1 cellular context compared by ENCODE assay signal in genomic region chr7:108568801-108569380, GRCh38.
TF ChIP-seq lines count a peak whose summit lies in the region.

No MANE protein-coding gene starts in this region.

TF ChIP-seq in GM12878, 131 proteins besides CTCF, POLR2A, EP300 and RAD21:
- 0 out of 2 replicates have a peak, but pooled peaks have one; percentile 90 for TF ChIP-seq RB1 (IDR thresholded peaks at IDR 0.05; ENCODE audit: borderline replicate concordance)
- TF ChIP-seq CBX5 (IDR thresholded peaks at IDR 0.05; ENCODE audit: low read depth), result 0 out of 2 replicates have a peak, but pooled peaks have one; percentile 11
- no peak for TF ChIP-seq BRCA1 (IDR thresholded peaks at IDR 0.05; ENCODE audit: low read depth, low read length)
- TF ChIP-seq SMAD5 (IDR thresholded peaks at IDR 0.05; ENCODE audit: low read depth), result no peak; the same call in 1 of the 2 replicates
- peak; percentile 12 for TF ChIP-seq SKIL (IDR thresholded peaks at IDR 0.05; ENCODE audit: low read depth, poor library complexity, severe bottlenecking)
- 0 out of 2 replicates have a peak, but pooled peaks have one; percentile 70 for TF ChIP-seq CBFB (IDR thresholded peaks at IDR 0.05; ENCODE audit: low read depth)
- TF ChIP-seq NR2C2 (IDR thresholded peaks at IDR 0.05; ENCODE audit: borderline replicate concordance, control insufficient read depth, insufficient read length, low read depth), result no peak
- peak; percentile 79; the same call in 1 of the 2 replicates for TF ChIP-seq NKRF (conservative IDR thresholded peaks at IDR 0.05)
- no peak for TF ChIP-seq MXI1 (IDR thresholded peaks at IDR 0.05; ENCODE audit: low read depth, low read length)
- TF ChIP-seq IKZF2 (IDR thresholded peaks at IDR 0.05), result peak in 1 of 2 experiments; percentile 29; a peak in 1 of 4 replicates
- TF ChIP-seq DPF2 (IDR thresholded peaks at IDR 0.05), result 0 out of 2 replicates have a peak, but pooled peaks have one; percentile 28
- TF ChIP-seq ATF2 (IDR thresholded peaks at IDR 0.05; ENCODE audit: low read length), result 0 out of 2 replicates have a peak, but pooled peaks have one; percentile 26
- 0 out of 2 replicates have a peak, but pooled peaks have one; percentile 21 for TF ChIP-seq NFIC (IDR thresholded peaks at IDR 0.05; ENCODE audit: low read depth, low read length)
- no peak for TF ChIP-seq CEBPB (IDR thresholded peaks at IDR 0.05; ENCODE audit: borderline replicate concordance in 1 of 2, low read depth in 2 of 2, low read length in 2 of 2)
- peak; percentile 71 to 78 for TF ChIP-seq BHLHE40 (IDR thresholded peaks at IDR 0.05; ENCODE audit: borderline replicate concordance in 1 of 2, low read depth in 2 of 2, low read length in 1 of 2)
- TF ChIP-seq POLR2AphosphoS5 (IDR thresholded peaks at IDR 0.05; ENCODE audit: low read length), result no peak
- TF ChIP-seq RAD51 (IDR thresholded peaks at IDR 0.05), result peak; percentile 50; the same call in 1 of the 2 replicates
- peak; percentile 75; the same call in 1 of the 2 replicates for TF ChIP-seq MLLT1 (IDR thresholded peaks at IDR 0.05)
- TF ChIP-seq USF1 (IDR thresholded peaks at IDR 0.05; ENCODE audit: borderline replicate concordance, extremely low read length, insufficient read depth, low read depth, low read length), result peak; percentile 24
- TF ChIP-seq MTA3 (IDR thresholded peaks at IDR 0.05; ENCODE audit: borderline replicate concordance, low read length), result no peak
- no peak for TF ChIP-seq TCF3 (IDR thresholded peaks at IDR 0.05; ENCODE audit: borderline replicate concordance, insufficient read depth, low read depth, low read length)
- peak; percentile 86 for TF ChIP-seq RUNX3 (IDR thresholded peaks at IDR 0.05; ENCODE audit: low read length)
